ENCODE assay signal across 19 cellular contexts in the genomic region with DNA sequence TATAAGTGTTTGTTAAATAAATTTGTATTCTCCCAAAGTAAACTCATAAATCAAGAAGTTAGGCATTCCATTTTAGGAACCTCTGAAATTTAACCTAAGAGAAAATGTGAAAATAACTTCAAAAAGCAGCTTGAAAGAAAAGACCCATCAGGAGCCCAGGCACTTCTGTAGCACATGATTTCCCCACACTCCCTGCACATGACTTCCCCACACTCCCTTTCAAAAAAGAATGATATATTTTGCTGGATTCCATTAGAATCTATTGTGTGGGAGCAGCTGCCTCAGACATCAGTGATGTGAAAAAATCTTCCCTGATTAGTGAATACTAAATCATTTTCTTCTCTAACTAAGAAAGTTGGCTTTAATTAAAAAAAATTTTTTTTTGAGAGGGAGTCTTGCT.
DNase-seq lines count a peak whose midpoint lies in the region; ATAC-seq and TF ChIP-seq lines count a peak whose summit lies in the region.
"Had no signal": no experiment of that assay in that cellular context is flagged by ENCODE, and none has a peak within 500 bp of the region (broad histone marks: within the 10 kb centered on the region; RNA-seq: fewer than 3 reads in every experiment).

No MANE protein-coding gene starts in this region.

- H3K79me2 ChIP-seq in ACC112 (ENCODE audit: control insufficient read depth, insufficient read depth, low read length, unreplicated experiment) = no peaks in the 10 kb centered on the region

- H3K4me3 ChIP-seq in ACC112 (ENCODE audit: low read depth, low read length) = no peak overlapping the region
- no peak overlapping the region for H3K4me3 ChIP-seq in choroid plexus epithelial cell (ENCODE audit: low read depth, low read length)
- H3K4me3 ChIP-seq in fibroblast of the aortic adventitia (ENCODE audit: low read depth, low read length) = no peak overlapping the region
- H3K4me3 ChIP-seq: BLaER1 treated with 17β-estradiol and CSF1 and Interleukin-3, amounts not matched to agents 10 nM and 100 nM; GM12878; GM23248; HAP-1 had no signal

- no peaks in the 10 kb centered on the region for H3K9me3 Mint-ChIP-seq in osteocyte (ENCODE audit: unreplicated experiment)
- H3K9me3 Mint-ChIP-seq: CD8-positive, alpha-beta T cell had no signal

- H3K27ac Mint-ChIP-seq in osteocyte (ENCODE audit: unreplicated experiment) = peak overlapping the region; percentile 92
- H3K27ac Mint-ChIP-seq: B cell; CD8-positive, alpha-beta T cell had no signal

- no peaks in the 10 kb centered on the region for H3K27me3 ChIP-seq in ACC112 (ENCODE audit: insufficient read depth, low read length)
- H3K27me3 ChIP-seq: BLaER1 treated with 17β-estradiol and CSF1 and Interleukin-3, amounts not matched to agents 10 nM and 100 nM had no signal

- 0 out of 2 replicates have a peak overlapping the region, but pooled peaks have one; percentile 3 for H3K27ac ChIP-seq in ACC112 (ENCODE audit: low read depth, low read length)
- H3K27ac ChIP-seq: GM23248, HL-60 had no signal

- H3K4me1 Mint-ChIP-seq in osteocyte (ENCODE audit: unreplicated experiment) = peaks cover 74% of the 10 kb centered on the region
- H3K4me1 Mint-ChIP-seq: B cell had no signal

- no peak overlapping the region for H3K4me3 Mint-ChIP-seq in osteocyte (ENCODE audit: unreplicated experiment)
- H3K4me3 Mint-ChIP-seq: B cell; CD8-positive, alpha-beta T cell had no signal

- no peaks in the 10 kb centered on the region for H3K27me3 Mint-ChIP-seq in osteocyte (ENCODE audit: unreplicated experiment)
- H3K27me3 Mint-ChIP-seq: B cell had no signal

- H3K36me3 ChIP-seq in ACC112 (ENCODE audit: insufficient read depth, low read length) = peaks cover 6% of the 10 kb centered on the region; the same call in 1 of the 2 replicates
- H3K36me3 ChIP-seq: HAP-1 had no signal

- no peaks in the 10 kb centered on the region for H3K36me3 Mint-ChIP-seq in osteocyte (ENCODE audit: unreplicated experiment)
- H3K36me3 Mint-ChIP-seq: CD8-positive, alpha-beta T cell had no signal

- no peak for ATAC-seq in GM21825 (IDR thresholded peaks at IDR 0.05; ENCODE audit: unreplicated experiment)
- ATAC-seq: CD8-positive, alpha-beta T cell; GM12878 had no signal

- H3K4me1 ChIP-seq in ACC112 (ENCODE audit: control insufficient read depth, insufficient read depth, low read length, unreplicated experiment) = peaks cover 45% of the 10 kb centered on the region

- H2AFZ ChIP-seq in ACC112 (ENCODE audit: low read length, unreplicated experiment) = no peak overlapping the region

- TF ChIP-seq CTCF in choroid plexus epithelial cell (conservative IDR thresholded peaks at IDR 0.05; ENCODE audit: low read depth, low read length) (no peak), fibroblast of the aortic adventitia (IDR thresholded peaks at IDR 0.05; ENCODE audit: insufficient read depth, low read length) (no peak), osteocyte (IDR thresholded peaks at IDR 0.05) (no peak)

- DNase-seq in choroid plexus epithelial cell (ENCODE audit: low read depth) (peak; percentile 21), fibroblast of the aortic adventitia (ENCODE audit: low read depth) (peak; percentile 42), osteocyte (ENCODE audit: extremely low spot score, unreplicated experiment) (no peak), DMS153 treated with DMSO at 0.1 percent for 48 hours (lab: John Stamatoyannopoulos, UW; ENCODE audit: unreplicated experiment) (no peak), SIG-M5 (lab: John Stamatoyannopoulos, UW) (no peak)
- DNase-seq: 8988T; Calu3; CD8-positive, alpha-beta T cell; DMS53; DND-41; EL; GM23248 had no signal

Comparison
In these comparisons a context has a peak if more than half of its experiments do, and no peak if none do; other contexts are left out.
1. DNase-seq: peak in choroid plexus epithelial cell (single experiment) and fibroblast of the aortic adventitia (single experiment); none in osteocyte (single experiment), DMS153 treated with DMSO at 0.1 percent for 48 hours (single experiment) and SIG-M5 (single experiment).